In genomic region chr5:16774806-16775205, GRCh38 we compare ENCODE assay signal across 20 cellular contexts.
A peak's percentile ranks its signal among the peaks of the same experiment; 100 is the strongest.
DNase-seq lines count a peak whose midpoint lies in the region; ATAC-seq, FAIRE-seq and TF ChIP-seq lines count a peak whose summit lies in the region.
"Had no signal": no experiment of that assay in that cellular context is flagged by ENCODE, and none has a peak within 500 bp of the region (broad histone marks: within the 10 kb centered on the region; RNA-seq: fewer than 3 reads in every experiment).

No MANE protein-coding gene starts in this region.

- no peak overlapping the region for H2AK5ac ChIP-seq in mesenchymal stem cell (ENCODE audit: low read length, severe bottlenecking)

- no peak overlapping the region for H4K8ac ChIP-seq in mesenchymal stem cell (ENCODE audit: low read length)

- H2AFZ ChIP-seq in K562 (ENCODE audit: low read depth, low read length), result no peak overlapping the region
- H2AFZ ChIP-seq in mesenchymal stem cell (ENCODE audit: low read depth, low read length), result no peak overlapping the region

- WGBS in K562 (ENCODE audit: insufficient coverage, low coverage, missing lambda C conversion rate), result 9% methylated on average over 4 of the region's 4 CpGs
- 27% methylated on average over 2 of the region's 4 CpGs for WGBS in mesenchymal stem cell

- H3K23ac ChIP-seq in mesenchymal stem cell (ENCODE audit: low read length in 2 of 2), result no peak overlapping the region

- no peak for TF ChIP-seq CTCF in HEK293 (tag by site-specific recombination; IDR thresholded peaks at IDR 0.05)
- no peak for TF ChIP-seq CTCF in K562 (IDR thresholded peaks at IDR 0.05 in 2 of 3, conservative IDR thresholded peaks at IDR 0.05 in 1 of 3; ENCODE audit: insufficient read depth in 2 of 3, low read depth in 1 of 3, low read length in 3 of 3)

- POLR2A ChIA-PET in HEK293 (lab: Yijun Ruan, JAX) (no interaction called here), K562 (lab: Yijun Ruan, JAX) (no interaction called here)

- no peak for TF ChIP-seq POLR2A in K562 (conservative IDR thresholded peaks at IDR 0.05)

- no peaks in the 10 kb centered on the region for H3K4me1 ChIP-seq in HEK293 (ENCODE audit: control insufficient read depth, insufficient read depth, low read length)
- no peaks in the 10 kb centered on the region for H3K4me1 ChIP-seq in K562 (replicated peaks in 1 of 2; ENCODE audit: control insufficient read depth in 2 of 2, insufficient read depth in 2 of 2, low read length in 2 of 2)
- H3K4me1 ChIP-seq in mesenchymal stem cell (ENCODE audit: control insufficient read depth, insufficient read depth, low read depth, low read length), result no peaks in the 10 kb centered on the region

- TF ChIP-seq RAD21 in K562 (CRISPR knock-in tag; conservative IDR thresholded peaks at IDR 0.05 in 1 of 2, IDR thresholded peaks at IDR 0.05 in 1 of 2), result no peak

- H3K27ac ChIP-seq in HEK293 (ENCODE audit: extremely low read depth, low read depth, low read length) (no peak overlapping the region), K562 (ENCODE audit: extremely low read depth, low read depth, low read length) (no peak overlapping the region), mesenchymal stem cell (ENCODE audit: low read length, poor library complexity, severe bottlenecking) (no peak overlapping the region)
- H3K27ac ChIP-seq: heart left ventricle, WERI-Rb-1 had no signal

- peaks cover 4 to 12% of the 10 kb centered on the region in 2 experiments; a peak in 1 of 5 replicates for H3K27me3 ChIP-seq in K562 (ENCODE audit: control insufficient read depth in 2 of 2, insufficient read depth in 2 of 2, low read length in 2 of 2)
- H3K27me3 ChIP-seq in mesenchymal stem cell (ENCODE audit: control insufficient read depth in 1 of 2, insufficient read depth in 1 of 2, low read length in 2 of 2), result no peaks in the 10 kb centered on the region
- H3K27me3 ChIP-seq: heart left ventricle had no signal

- no peak overlapping the region for H2BK12ac ChIP-seq in mesenchymal stem cell (ENCODE audit: low read length in 2 of 2)

- no peak overlapping the region for H3K4me2 ChIP-seq in K562 (ENCODE audit: insufficient read depth, low read length)
- H3K4me2 ChIP-seq in mesenchymal stem cell (ENCODE audit: low read length, poor library complexity, severe bottlenecking), result no peak overlapping the region

- H3K36me3 ChIP-seq in HEK293 (ENCODE audit: control insufficient read depth in 2 of 2, insufficient read depth in 1 of 2, low read length in 2 of 2) (peaks cover 4 to 7% of the 10 kb centered on the region in 2 experiments), K562 (ENCODE audit: control insufficient read depth, insufficient read depth, low read length) (no peaks in the 10 kb centered on the region), mesenchymal stem cell (ENCODE audit: control insufficient read depth in 1 of 2, insufficient read depth in 2 of 2, low read depth in 1 of 2, low read length in 2 of 2) (peaks cover 4 to 11% of the 10 kb centered on the region in 2 experiments)

- peak; percentile 51 for FAIRE-seq in K562 (lab: Jason Lieb, UNC)
- FAIRE-seq: endometrium, HTR-8/SVneo had no signal

- ATAC-seq in K562, result no peak
- no peak for ATAC-seq in HG02763 (IDR thresholded peaks at IDR 0.05; ENCODE audit: unreplicated experiment)
- ATAC-seq: heart left ventricle had no signal

- H3K4me3 ChIP-seq in HEK293 (ENCODE audit: low read depth, low read length) (no peak overlapping the region), K562 (no peak overlapping the region), mesenchymal stem cell (ENCODE audit: insufficient read depth in 1 of 2, low read depth in 1 of 2, low read length in 2 of 2) (no peak overlapping the region)
- H3K4me3 ChIP-seq: heart left ventricle had no signal

- no peak overlapping the region for H3K4ac ChIP-seq in mesenchymal stem cell (ENCODE audit: low read depth in 1 of 2, low read length in 2 of 2)

- no peak overlapping the region for H2BK15ac ChIP-seq in mesenchymal stem cell (ENCODE audit: low read depth, poor library complexity, severe bottlenecking)

- BruUV-seq in K562 (replicated peaks; lab: Mats Ljungman, UMichigan), result no TSS peak

- no peak overlapping the region for H3K14ac ChIP-seq in mesenchymal stem cell (ENCODE audit: low read length in 2 of 2)

- H3K9me3 ChIP-seq in HEK293 (ENCODE audit: control insufficient read depth, insufficient read depth, low read depth, low read length) (no peaks in the 10 kb centered on the region), K562 (replicated peaks; ENCODE audit: control insufficient read depth, insufficient read depth, low read depth, low read length) (no peaks in the 10 kb centered on the region), mesenchymal stem cell (ENCODE audit: control insufficient read depth, low read length) (no peaks in the 10 kb centered on the region)
- H3K9me3 ChIP-seq: heart left ventricle had no signal

- H2BK5ac ChIP-seq in mesenchymal stem cell (ENCODE audit: low read depth, low read length, poor library complexity, severe bottlenecking), result no peak overlapping the region

- H3K9ac ChIP-seq in K562 (ENCODE audit: insufficient read depth in 1 of 2, low read depth in 2 of 2, low read length in 2 of 2) (no peak overlapping the region), mesenchymal stem cell (ENCODE audit: low read length) (no peak overlapping the region)

- H3K79me2 ChIP-seq in K562 (ENCODE audit: control insufficient read depth, insufficient read depth, low read length), result no peaks in the 10 kb centered on the region

- H3K79me1 ChIP-seq in mesenchymal stem cell (replicated peaks; ENCODE audit: low read length, poor library complexity, severe bottlenecking), result peaks cover 22% of the 10 kb centered on the region

- no peaks in the 10 kb centered on the region for H4K20me1 ChIP-seq in K562 (replicated peaks; ENCODE audit: control insufficient read depth, insufficient read depth, low read length)

- H3K18ac ChIP-seq in mesenchymal stem cell (ENCODE audit: low read depth in 1 of 2, low read length in 2 of 2), result no peak overlapping the region

- H2BK120ac ChIP-seq in mesenchymal stem cell (ENCODE audit: low read depth, low read length), result no peak overlapping the region

- CTCF ChIA-PET in HEK293 (lab: Yijun Ruan, JAX) (interaction anchor here (0.6 to 1.2 kb wide), 2 partner anchors 23 to 415 kb away, joined by 4 read pairs; no protein-coding TSS in a partner anchor), K562 (lab: Yijun Ruan, JAX; ENCODE audit: low intra/inter-chr PET ratio) (no interaction called here)

- H4K91ac ChIP-seq in mesenchymal stem cell (ENCODE audit: low read length), result no peak overlapping the region

- in situ Hi-C loops in K562 (cut with MboI), result loop anchor here (25.0 kb wide), 1 partner anchor 1537 kb away; no protein-coding TSS in a partner anchor

- peak; percentile 32 for DNase-seq in EL
- DNase-seq in K562 (ENCODE audit: extremely low read depth in 1 of 4, low spot score in 3 of 4), result no peak
- peak; percentile 89 for DNase-seq in mesenchymal stem cell
- DNase-seq in AML-193 (lab: John Stamatoyannopoulos, UW), result no peak
- no peak for DNase-seq in NCI-H524 (lab: John Stamatoyannopoulos, UW)
- DNase-seq: activated CD4-positive, alpha-beta T cell treated with anti-CD3 and anti-CD28 coated beads, Interleukin-2, amount 10 ng/mL, durations not matched to agents 7 days and 5 days; activated naive CD4-positive, alpha-beta T cell treated with anti-CD3 and anti-CD28 coated beads, Interleukin-2, amount 10 ng/mL, durations not matched to agents 7 days and 5 days; activated T-cell treated with anti-CD3 and anti-CD28 coated beads, Interleukin-2, amount 50 U/mL, for 48 hours; CD8-positive, alpha-beta memory T cell; DMS79; heart left ventricle; Karpas-422; NCI-H187 treated with DMSO at 0.1 percent for 48 hours; NCI-H226; trophoblast cell; WERI-Rb-1 had no signal

- no peak for TF ChIP-seq EP300 in K562 (IDR thresholded peaks at IDR 0.05; ENCODE audit: low read length)

- intact Hi-C loops in K562 (cut with micrococcal nuclease), result no loop called here

- no peaks in the 10 kb centered on the region for H3K9me1 ChIP-seq in K562 (ENCODE audit: control insufficient read depth, insufficient read depth, low read length)

TF ChIP-seq in HEK293, 187 proteins besides CTCF, POLR2A, EP300 and RAD21 (continues in another document):
- TF ChIP-seq OSR2 (tag by site-specific recombination; IDR thresholded peaks at IDR 0.05), result 0 out of 2 replicates have a peak, but pooled peaks have one; percentile 14
- TF ChIP-seq, protein P1, sequence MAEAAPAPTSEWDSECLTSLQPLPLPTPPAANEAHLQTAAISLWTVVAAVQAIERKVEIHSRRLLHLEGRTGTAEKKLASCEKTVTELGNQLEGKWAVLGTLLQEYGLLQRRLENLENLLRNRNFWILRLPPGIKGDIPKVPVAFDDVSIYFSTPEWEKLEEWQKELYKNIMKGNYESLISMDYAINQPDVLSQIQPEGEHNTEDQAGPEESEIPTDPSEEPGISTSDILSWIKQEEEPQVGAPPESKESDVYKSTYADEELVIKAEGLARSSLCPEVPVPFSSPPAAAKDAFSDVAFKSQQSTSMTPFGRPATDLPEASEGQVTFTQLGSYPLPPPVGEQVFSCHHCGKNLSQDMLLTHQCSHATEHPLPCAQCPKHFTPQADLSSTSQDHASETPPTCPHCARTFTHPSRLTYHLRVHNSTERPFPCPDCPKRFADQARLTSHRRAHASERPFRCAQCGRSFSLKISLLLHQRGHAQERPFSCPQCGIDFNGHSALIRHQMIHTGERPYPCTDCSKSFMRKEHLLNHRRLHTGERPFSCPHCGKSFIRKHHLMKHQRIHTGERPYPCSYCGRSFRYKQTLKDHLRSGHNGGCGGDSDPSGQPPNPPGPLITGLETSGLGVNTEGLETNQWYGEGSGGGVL (tag by site-specific recombination; IDR thresholded peaks at IDR 0.05), result no peak

TF ChIP-seq in K562, 482 proteins besides CTCF, POLR2A, EP300 and RAD21:
- TF ChIP-seq WHSC1 (IDR thresholded peaks at IDR 0.05; ENCODE audit: low read length) (no peak), NFIC (IDR thresholded peaks at IDR 0.05) (peak; percentile 53; the same call in 1 of the 2 replicates)

Comparison
In these comparisons a context has a peak if more than half of its experiments do, and no peak if none do; other contexts are left out.
1. DNase-seq: peak in EL (single experiment) and mesenchymal stem cell (single experiment); none in K562 (0 of 4), AML-193 (0 of 2) and NCI-H524 (0 of 2).